ENCODE assay signal across 19 cellular contexts in the genomic region with DNA sequence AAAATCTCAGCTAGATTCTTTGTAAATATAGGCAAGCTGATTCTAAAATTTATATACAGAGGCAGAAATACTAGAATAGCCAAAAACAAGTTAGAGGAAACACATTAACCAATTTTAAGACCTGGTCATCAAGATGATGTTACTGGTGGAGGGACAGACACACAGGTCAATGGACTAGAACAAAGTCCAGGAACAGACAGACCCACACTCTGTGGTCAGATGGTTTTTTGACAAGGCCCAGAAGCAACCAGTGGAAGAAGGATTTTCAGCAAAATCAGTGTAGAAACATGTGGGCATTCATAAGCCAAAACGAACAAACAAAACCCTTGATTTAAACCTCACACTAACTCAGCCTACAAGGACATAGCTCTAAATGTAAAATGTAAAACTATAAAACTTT.
"Had no signal": no experiment of that assay in that cellular context is flagged by ENCODE, and none has a peak within 500 bp of the region (broad histone marks: within the 10 kb centered on the region; RNA-seq: fewer than 3 reads in every experiment).

No MANE protein-coding gene starts in this region.

- DNase-seq: activated CD4-positive, alpha-beta T cell treated with anti-CD3 and anti-CD28 coated beads for 48 hours; activated naive CD4-positive, alpha-beta T cell; activated naive CD8-positive, alpha-beta T cell treated with anti-CD3 and anti-CD28 coated beads, Interleukin-2, amount 50 U/mL, for 24 hours; aorta; dorsolateral prefrontal cortex; endodermal cell; heart right ventricle; left colon; naive thymus-derived CD4-positive, alpha-beta T cell; nucleus accumbens; posterior cingulate gyrus; stimulated activated CD4-positive, alpha-beta T cell treated with anti-CD3 and anti-CD28 coated beads, Interleukin-4, amount 100 ng/mL, for 1 hour; stimulated activated naive CD8-positive, alpha-beta T cell treated with anti-CD3 and anti-CD28 coated beads, Interleukin-15, Interleukin-2, amounts not matched to agents 100 U/mL and 50 U/mL, for 24 hours; trophoblast cell had no signal

- H3K27ac ChIP-seq: breast epithelium had no signal

- H3K27ac Mint-ChIP-seq: activated naive CD8-positive, alpha-beta T cell treated with anti-CD3 and anti-CD28 coated beads, Interleukin-2, amount 50 U/mL, for 24 hours; endodermal cell; WTC11 had no signal

- H3K36me3 ChIP-seq: breast epithelium, heart right ventricle had no signal

- H3K27me3 ChIP-seq: breast epithelium, dorsolateral prefrontal cortex, heart right ventricle had no signal

- H3K4me3 ChIP-seq: breast epithelium, dorsolateral prefrontal cortex, heart right ventricle had no signal

- H3K4me1 ChIP-seq: breast epithelium had no signal

- FAIRE-seq: frontal cortex, islet of Langerhans, TTC549 had no signal

- H3K9me3 ChIP-seq: breast epithelium, heart right ventricle had no signal

- H3K9me3 Mint-ChIP-seq: activated naive CD8-positive, alpha-beta T cell treated with anti-CD3 and anti-CD28 coated beads, Interleukin-2, amount 50 U/mL, for 24 hours; endodermal cell; naive thymus-derived CD4-positive, alpha-beta T cell had no signal

- H3K27me3 Mint-ChIP-seq: activated naive CD8-positive, alpha-beta T cell treated with anti-CD3 and anti-CD28 coated beads, Interleukin-2, amount 50 U/mL, for 24 hours; naive thymus-derived CD4-positive, alpha-beta T cell had no signal

- ATAC-seq: activated naive CD8-positive, alpha-beta T cell treated with anti-CD3 and anti-CD28 coated beads, Interleukin-2, amount 50 U/mL, for 24 hours; heart right ventricle; left colon; naive thymus-derived CD4-positive, alpha-beta T cell; stimulated activated naive CD8-positive, alpha-beta T cell treated with anti-CD3 and anti-CD28 coated beads, Interleukin-15, Interleukin-2, amounts not matched to agents 100 U/mL and 50 U/mL, for 24 hours; WTC11 had no signal

- H3K4me1 Mint-ChIP-seq: endodermal cell had no signal

- H3K4me3 Mint-ChIP-seq: activated naive CD8-positive, alpha-beta T cell treated with anti-CD3 and anti-CD28 coated beads, Interleukin-2, amount 50 U/mL, for 24 hours; endodermal cell; WTC11 had no signal
